Comparison of ENCODE assay signal across 1 cellular context in genomic region chr6:32836873-32837272, GRCh38.
TF ChIP-seq lines count a peak whose summit lies in the region.

No MANE protein-coding gene starts in this region.

TF ChIP-seq in K562, 482 proteins besides CTCF, POLR2A, EP300 and RAD21:
- TF ChIP-seq MTA2 (IDR thresholded peaks at IDR 0.05; ENCODE audit: low read depth) (no peak), RBM17 (IDR thresholded peaks at IDR 0.05; ENCODE audit: borderline replicate concordance, low read depth, low read length) (no peak), CUX1 (CRISPR knock-in tag; IDR thresholded peaks at IDR 0.05) (no peak), KHSRP (IDR thresholded peaks at IDR 0.05) (no peak), FOXA3 (CRISPR knock-in tag; conservative IDR thresholded peaks at IDR 0.05 in 1 of 2, IDR thresholded peaks at IDR 0.05 in 1 of 2) (no peak)
- TF ChIP-seq, protein P1, sequence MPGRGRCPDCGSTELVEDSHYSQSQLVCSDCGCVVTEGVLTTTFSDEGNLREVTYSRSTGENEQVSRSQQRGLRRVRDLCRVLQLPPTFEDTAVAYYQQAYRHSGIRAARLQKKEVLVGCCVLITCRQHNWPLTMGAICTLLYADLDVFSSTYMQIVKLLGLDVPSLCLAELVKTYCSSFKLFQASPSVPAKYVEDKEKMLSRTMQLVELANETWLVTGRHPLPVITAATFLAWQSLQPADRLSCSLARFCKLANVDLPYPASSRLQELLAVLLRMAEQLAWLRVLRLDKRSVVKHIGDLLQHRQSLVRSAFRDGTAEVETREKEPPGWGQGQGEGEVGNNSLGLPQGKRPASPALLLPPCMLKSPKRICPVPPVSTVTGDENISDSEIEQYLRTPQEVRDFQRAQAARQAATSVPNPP (IDR thresholded peaks at IDR 0.05; ENCODE audit: borderline replicate concordance, insufficient read depth, insufficient read length): no peak
